ENCODE assay signal across 1 cellular context in the genomic region with DNA sequence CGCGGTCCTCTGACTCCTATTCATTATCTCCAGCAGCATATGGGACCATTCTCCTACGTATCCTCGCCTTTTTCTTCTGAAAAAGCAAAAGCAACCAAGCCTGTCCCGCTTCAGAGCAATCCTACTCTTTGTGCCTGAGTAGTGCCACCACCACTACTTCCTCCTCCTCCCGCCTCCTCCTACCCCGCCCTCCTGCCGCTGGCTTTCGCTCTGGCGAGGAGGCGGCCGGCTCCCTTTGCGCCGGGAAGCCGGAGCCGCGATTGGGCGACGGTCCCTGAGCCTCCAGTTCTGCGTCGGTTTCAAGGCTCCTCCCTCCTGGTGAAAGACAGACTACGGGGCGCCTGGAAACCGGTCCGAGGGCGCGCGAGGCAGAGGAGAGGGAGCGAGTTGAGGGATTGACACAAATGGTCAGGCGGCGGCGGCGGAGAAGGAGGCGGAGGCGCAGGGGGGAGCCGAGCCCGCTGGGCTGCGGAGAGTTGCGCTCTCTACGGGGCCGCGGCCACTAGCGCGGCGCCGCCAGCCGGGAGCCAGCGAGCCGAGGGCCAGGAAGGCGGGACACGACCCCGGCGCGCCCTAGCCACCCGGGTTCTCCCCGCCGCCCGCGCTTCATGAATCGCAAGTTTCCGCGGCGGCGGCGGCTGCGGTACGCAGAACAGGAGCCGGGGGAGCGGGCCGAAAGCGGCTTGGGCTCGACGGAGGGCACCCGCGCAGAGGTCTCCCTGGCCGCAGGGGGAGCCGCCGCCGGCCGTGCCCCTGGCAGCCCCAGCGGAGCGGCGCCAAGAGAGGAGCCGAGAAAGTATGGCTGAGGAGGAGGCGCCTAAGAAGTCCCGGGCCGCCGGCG.
TF ChIP-seq lines count a peak whose summit lies in the region.

A gene (plus strand): TSS at position 351 of the 841 bp plus-strand sequence. CDS start 448 bp downstream, at position 799.

TF ChIP-seq in HepG2, 621 proteins besides CTCF, POLR2A, EP300 and RAD21 (continued from another document and continues in another):
- TF ChIP-seq, protein P1, sequence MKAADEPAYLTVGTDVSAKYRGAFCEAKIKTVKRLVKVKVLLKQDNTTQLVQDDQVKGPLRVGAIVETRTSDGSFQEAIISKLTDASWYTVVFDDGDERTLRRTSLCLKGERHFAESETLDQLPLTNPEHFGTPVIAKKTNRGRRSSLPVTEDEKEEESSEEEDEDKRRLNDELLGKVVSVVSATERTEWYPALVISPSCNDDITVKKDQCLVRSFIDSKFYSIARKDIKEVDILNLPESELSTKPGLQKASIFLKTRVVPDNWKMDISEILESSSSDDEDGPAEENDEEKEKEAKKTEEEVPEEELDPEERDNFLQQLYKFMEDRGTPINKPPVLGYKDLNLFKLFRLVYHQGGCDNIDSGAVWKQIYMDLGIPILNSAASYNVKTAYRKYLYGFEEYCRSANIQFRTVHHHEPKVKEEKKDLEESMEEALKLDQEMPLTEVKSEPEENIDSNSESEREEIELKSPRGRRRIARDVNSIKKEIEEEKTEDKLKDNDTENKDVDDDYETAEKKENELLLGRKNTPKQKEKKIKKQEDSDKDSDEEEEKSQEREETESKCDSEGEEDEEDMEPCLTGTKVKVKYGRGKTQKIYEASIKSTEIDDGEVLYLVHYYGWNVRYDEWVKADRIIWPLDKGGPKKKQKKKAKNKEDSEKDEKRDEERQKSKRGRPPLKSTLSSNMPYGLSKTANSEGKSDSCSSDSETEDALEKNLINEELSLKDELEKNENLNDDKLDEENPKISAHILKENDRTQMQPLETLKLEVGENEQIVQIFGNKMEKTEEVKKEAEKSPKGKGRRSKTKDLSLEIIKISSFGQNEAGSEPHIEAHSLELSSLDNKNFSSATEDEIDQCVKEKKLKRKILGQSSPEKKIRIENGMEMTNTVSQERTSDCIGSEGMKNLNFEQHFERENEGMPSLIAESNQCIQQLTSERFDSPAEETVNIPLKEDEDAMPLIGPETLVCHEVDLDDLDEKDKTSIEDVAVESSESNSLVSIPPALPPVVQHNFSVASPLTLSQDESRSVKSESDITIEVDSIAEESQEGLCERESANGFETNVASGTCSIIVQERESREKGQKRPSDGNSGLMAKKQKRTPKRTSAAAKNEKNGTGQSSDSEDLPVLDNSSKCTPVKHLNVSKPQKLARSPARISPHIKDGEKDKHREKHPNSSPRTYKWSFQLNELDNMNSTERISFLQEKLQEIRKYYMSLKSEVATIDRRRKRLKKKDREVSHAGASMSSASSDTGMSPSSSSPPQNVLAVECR (CRISPR knock-in tag; IDR thresholded peaks at IDR 0.05; ENCODE audit: borderline replicate concordance): peak; percentile 62; the same call in 1 of the 2 replicates
- TF ChIP-seq, protein P2, sequence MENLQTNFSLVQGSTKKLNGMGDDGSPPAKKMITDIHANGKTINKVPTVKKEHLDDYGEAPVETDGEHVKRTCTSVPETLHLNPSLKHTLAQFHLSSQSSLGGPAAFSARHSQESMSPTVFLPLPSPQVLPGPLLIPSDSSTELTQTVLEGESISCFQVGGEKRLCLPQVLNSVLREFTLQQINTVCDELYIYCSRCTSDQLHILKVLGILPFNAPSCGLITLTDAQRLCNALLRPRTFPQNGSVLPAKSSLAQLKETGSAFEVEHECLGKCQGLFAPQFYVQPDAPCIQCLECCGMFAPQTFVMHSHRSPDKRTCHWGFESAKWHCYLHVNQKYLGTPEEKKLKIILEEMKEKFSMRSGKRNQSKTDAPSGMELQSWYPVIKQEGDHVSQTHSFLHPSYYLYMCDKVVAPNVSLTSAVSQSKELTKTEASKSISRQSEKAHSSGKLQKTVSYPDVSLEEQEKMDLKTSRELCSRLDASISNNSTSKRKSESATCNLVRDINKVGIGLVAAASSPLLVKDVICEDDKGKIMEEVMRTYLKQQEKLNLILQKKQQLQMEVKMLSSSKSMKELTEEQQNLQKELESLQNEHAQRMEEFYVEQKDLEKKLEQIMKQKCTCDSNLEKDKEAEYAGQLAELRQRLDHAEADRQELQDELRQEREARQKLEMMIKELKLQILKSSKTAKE (CRISPR knock-in tag; IDR thresholded peaks at IDR 0.05; ENCODE audit: borderline replicate concordance): peak; percentile 47; the same call in 1 of the 2 replicates
- TF ChIP-seq, protein P3, sequence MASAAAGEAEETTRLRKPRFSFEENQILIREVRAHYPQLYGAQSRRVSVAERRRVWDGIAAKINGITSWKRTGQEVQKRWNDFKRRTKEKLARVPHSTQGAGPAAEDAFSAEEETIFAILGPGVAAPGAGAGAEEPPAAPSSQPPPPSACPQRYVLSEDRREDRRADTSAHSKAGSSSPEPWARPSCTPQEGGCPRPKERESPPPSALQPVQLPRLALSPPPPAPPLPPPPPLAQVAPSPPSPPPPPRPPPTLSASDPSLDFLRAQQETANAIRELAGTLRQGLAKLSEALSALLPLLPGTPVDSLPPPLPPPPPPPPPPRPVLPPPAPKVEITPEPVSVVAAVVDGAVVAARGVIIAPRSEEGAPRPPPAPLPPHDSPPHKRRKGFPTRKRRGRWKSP (CRISPR knock-in tag; IDR thresholded peaks at IDR 0.05): peak; percentile 99; the same call in 1 of the 2 replicates
- no peak for TF ChIP-seq ZNF724P (CRISPR knock-in tag; IDR thresholded peaks at IDR 0.05; ENCODE audit: borderline replicate concordance)
- TF ChIP-seq TMF1 (CRISPR knock-in tag; IDR thresholded peaks at IDR 0.05; ENCODE audit: low read depth): peak; percentile 51; the same call in 1 of the 2 replicates
- TF ChIP-seq ZNF674 (CRISPR knock-in tag; IDR thresholded peaks at IDR 0.05; ENCODE audit: low read depth): peak; percentile 44; the same call in 1 of the 2 replicates
- no peak for TF ChIP-seq CREB1 (IDR thresholded peaks at IDR 0.05)
- TF ChIP-seq CREB1 (CRISPR knock-in tag; IDR thresholded peaks at IDR 0.05): 0 out of 2 replicates have a peak, but pooled peaks have one; percentile 23
- TF ChIP-seq, protein P4, sequence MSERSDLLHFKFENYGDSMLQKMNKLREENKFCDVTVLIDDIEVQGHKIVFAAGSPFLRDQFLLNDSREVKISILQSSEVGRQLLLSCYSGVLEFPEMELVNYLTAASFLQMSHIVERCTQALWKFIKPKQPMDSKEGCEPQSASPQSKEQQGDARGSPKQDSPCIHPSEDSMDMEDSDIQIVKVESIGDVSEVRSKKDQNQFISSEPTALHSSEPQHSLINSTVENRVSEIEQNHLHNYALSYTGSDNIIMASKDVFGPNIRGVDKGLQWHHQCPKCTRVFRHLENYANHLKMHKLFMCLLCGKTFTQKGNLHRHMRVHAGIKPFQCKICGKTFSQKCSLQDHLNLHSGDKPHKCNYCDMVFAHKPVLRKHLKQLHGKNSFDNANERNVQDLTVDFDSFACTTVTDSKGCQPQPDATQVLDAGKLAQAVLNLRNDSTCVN (CRISPR knock-in tag; IDR thresholded peaks at IDR 0.05; ENCODE audit: borderline replicate concordance): peak; percentile 28; the same call in 1 of the 2 replicates
- TF ChIP-seq, protein P5, sequence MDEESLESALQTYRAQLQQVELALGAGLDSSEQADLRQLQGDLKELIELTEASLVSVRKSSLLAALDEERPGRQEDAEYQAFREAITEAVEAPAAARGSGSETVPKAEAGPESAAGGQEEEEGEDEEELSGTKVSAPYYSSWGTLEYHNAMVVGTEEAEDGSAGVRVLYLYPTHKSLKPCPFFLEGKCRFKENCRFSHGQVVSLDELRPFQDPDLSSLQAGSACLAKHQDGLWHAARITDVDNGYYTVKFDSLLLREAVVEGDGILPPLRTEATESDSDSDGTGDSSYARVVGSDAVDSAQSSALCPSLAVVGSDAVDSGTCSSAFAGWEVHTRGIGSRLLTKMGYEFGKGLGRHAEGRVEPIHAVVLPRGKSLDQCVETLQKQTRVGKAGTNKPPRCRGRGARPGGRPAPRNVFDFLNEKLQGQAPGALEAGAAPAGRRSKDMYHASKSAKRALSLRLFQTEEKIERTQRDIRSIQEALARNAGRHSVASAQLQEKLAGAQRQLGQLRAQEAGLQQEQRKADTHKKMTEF (CRISPR knock-in tag; IDR thresholded peaks at IDR 0.05): peak; percentile 71
- no peak for TF ChIP-seq ZNF660 (CRISPR knock-in tag; IDR thresholded peaks at IDR 0.05; ENCODE audit: borderline replicate concordance, low read depth)
- TF ChIP-seq ZNF614 (CRISPR knock-in tag; IDR thresholded peaks at IDR 0.05; ENCODE audit: borderline replicate concordance): peak; percentile 46; the same call in 1 of the 2 replicates
- TF ChIP-seq SOX13 (IDR thresholded peaks at IDR 0.05): no peak
- TF ChIP-seq SOX13 (CRISPR knock-in tag; conservative IDR thresholded peaks at IDR 0.05 in 1 of 2, IDR thresholded peaks at IDR 0.05 in 1 of 2): peak in 1 of 2 experiments; percentile 35; a peak in 1 of 4 replicates
- 0 out of 2 replicates have a peak, but pooled peaks have one; percentile 12 for TF ChIP-seq NCOA2 (CRISPR knock-in tag; IDR thresholded peaks at IDR 0.05)
- peak; percentile 26; the same call in 1 of the 2 replicates for TF ChIP-seq RCOR2 (CRISPR knock-in tag; IDR thresholded peaks at IDR 0.05)
- TF ChIP-seq RXRA (CRISPR knock-in tag; IDR thresholded peaks at IDR 0.05): peak; percentile 70
- TF ChIP-seq ZNF335 (CRISPR knock-in tag; IDR thresholded peaks at IDR 0.05): no peak
- TF ChIP-seq ZNF256 (CRISPR knock-in tag; conservative IDR thresholded peaks at IDR 0.05): no peak
- TF ChIP-seq, protein P6, sequence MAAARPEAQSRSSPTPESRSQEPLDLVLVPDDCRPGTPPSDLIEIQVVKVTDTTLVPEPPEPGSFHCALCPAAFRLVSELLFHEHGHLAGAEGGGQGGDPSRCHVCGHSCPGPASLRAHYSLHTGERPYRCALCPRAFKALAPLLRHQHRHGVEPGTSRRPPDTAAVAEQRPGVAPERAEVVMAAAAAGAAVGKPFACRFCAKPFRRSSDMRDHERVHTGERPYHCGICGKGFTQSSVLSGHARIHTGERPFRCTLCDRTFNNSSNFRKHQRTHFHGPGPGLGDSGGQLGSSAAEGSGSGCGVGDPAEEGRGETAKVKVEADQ (CRISPR knock-in tag; IDR thresholded peaks at IDR 0.05; ENCODE audit: borderline replicate concordance): 0 out of 2 replicates have a peak, but pooled peaks have one; percentile 28
- no peak for TF ChIP-seq GABPA (IDR thresholded peaks at IDR 0.05; ENCODE audit: low read depth, low read length)
- no peak for TF ChIP-seq GABPA (CRISPR knock-in tag; IDR thresholded peaks at IDR 0.05; ENCODE audit: low read depth)
- no peak for TF ChIP-seq PAX8 (CRISPR knock-in tag; IDR thresholded peaks at IDR 0.05; ENCODE audit: borderline replicate concordance)
- TF ChIP-seq ZNF3 (CRISPR knock-in tag; IDR thresholded peaks at IDR 0.05): peak; percentile 81
- TF ChIP-seq, protein P7, sequence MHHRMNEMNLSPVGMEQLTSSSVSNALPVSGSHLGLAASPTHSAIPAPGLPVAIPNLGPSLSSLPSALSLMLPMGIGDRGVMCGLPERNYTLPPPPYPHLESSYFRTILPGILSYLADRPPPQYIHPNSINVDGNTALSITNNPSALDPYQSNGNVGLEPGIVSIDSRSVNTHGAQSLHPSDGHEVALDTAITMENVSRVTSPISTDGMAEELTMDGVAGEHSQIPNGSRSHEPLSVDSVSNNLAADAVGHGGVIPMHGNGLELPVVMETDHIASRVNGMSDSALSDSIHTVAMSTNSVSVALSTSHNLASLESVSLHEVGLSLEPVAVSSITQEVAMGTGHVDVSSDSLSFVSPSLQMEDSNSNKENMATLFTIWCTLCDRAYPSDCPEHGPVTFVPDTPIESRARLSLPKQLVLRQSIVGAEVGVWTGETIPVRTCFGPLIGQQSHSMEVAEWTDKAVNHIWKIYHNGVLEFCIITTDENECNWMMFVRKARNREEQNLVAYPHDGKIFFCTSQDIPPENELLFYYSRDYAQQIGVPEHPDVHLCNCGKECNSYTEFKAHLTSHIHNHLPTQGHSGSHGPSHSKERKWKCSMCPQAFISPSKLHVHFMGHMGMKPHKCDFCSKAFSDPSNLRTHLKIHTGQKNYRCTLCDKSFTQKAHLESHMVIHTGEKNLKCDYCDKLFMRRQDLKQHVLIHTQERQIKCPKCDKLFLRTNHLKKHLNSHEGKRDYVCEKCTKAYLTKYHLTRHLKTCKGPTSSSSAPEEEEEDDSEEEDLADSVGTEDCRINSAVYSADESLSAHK (CRISPR knock-in tag; IDR thresholded peaks at IDR 0.05; ENCODE audit: borderline replicate concordance): peak; percentile 100
- TF ChIP-seq, protein P8, sequence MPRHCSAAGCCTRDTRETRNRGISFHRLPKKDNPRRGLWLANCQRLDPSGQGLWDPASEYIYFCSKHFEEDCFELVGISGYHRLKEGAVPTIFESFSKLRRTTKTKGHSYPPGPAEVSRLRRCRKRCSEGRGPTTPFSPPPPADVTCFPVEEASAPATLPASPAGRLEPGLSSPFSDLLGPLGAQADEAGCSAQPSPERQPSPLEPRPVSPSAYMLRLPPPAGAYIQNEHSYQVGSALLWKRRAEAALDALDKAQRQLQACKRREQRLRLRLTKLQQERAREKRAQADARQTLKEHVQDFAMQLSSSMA (CRISPR knock-in tag; IDR thresholded peaks at IDR 0.05): no peak
- TF ChIP-seq ZNF274 (CRISPR knock-in tag; IDR thresholded peaks at IDR 0.05): no peak
- TF ChIP-seq, protein P9, sequence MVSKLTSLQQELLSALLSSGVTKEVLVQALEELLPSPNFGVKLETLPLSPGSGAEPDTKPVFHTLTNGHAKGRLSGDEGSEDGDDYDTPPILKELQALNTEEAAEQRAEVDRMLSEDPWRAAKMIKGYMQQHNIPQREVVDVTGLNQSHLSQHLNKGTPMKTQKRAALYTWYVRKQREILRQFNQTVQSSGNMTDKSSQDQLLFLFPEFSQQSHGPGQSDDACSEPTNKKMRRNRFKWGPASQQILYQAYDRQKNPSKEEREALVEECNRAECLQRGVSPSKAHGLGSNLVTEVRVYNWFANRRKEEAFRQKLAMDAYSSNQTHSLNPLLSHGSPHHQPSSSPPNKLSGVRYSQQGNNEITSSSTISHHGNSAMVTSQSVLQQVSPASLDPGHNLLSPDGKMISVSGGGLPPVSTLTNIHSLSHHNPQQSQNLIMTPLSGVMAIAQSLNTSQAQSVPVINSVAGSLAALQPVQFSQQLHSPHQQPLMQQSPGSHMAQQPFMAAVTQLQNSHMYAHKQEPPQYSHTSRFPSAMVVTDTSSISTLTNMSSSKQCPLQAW (CRISPR knock-in tag; IDR thresholded peaks at IDR 0.05): peak; percentile 71
- TF ChIP-seq DR1 (CRISPR knock-in tag; IDR thresholded peaks at IDR 0.05): 0 out of 2 replicates have a peak, but pooled peaks have one; percentile 29
- TF ChIP-seq MED8 (CRISPR knock-in tag; IDR thresholded peaks at IDR 0.05; ENCODE audit: insufficient replicate concordance): no peak
- peak; percentile 37; the same call in 1 of the 2 replicates for TF ChIP-seq NFYB (CRISPR knock-in tag; IDR thresholded peaks at IDR 0.05)
- TF ChIP-seq ZNF558 (CRISPR knock-in tag; IDR thresholded peaks at IDR 0.05; ENCODE audit: borderline replicate concordance): 0 out of 2 replicates have a peak, but pooled peaks have one; percentile 22
- TF ChIP-seq ZSCAN12 (CRISPR knock-in tag; IDR thresholded peaks at IDR 0.05): no peak
- TF ChIP-seq NR2F1 (CRISPR knock-in tag; IDR thresholded peaks at IDR 0.05): no peak
- TF ChIP-seq, protein P10, sequence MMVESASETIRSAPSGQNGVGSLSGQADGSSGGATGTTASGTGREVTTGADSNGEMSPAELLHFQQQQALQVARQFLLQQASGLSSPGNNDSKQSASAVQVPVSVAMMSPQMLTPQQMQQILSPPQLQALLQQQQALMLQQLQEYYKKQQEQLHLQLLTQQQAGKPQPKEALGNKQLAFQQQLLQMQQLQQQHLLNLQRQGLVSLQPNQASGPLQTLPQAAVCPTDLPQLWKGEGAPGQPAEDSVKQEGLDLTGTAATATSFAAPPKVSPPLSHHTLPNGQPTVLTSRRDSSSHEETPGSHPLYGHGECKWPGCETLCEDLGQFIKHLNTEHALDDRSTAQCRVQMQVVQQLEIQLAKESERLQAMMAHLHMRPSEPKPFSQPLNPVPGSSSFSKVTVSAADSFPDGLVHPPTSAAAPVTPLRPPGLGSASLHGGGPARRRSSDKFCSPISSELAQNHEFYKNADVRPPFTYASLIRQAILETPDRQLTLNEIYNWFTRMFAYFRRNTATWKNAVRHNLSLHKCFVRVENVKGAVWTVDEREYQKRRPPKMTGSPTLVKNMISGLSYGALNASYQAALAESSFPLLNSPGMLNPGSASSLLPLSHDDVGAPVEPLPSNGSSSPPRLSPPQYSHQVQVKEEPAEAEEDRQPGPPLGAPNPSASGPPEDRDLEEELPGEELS (CRISPR knock-in tag; IDR thresholded peaks at IDR 0.05): no peak
- no peak for TF ChIP-seq ZNF143 (CRISPR knock-in tag; IDR thresholded peaks at IDR 0.05)
- no peak for TF ChIP-seq ZNF343 (CRISPR knock-in tag; IDR thresholded peaks at IDR 0.05)
